13 cellular contexts compared by ENCODE assay signal in genomic region chr3:138078901-138079344, GRCh38. TPM values are rescaled to one million over a fixed set of nuclear protein-coding genes. Genes with fewer than 3 reads are reported as not detected.
DNase-seq lines count a peak whose midpoint lies in the region; ATAC-seq and TF ChIP-seq lines count a peak whose summit lies in the region.
"Had no signal": no experiment of that assay in that cellular context is flagged by ENCODE, and none has a peak within 500 bp of the region (broad histone marks: within the 10 kb centered on the region; RNA-seq: fewer than 3 reads in every experiment).

No MANE protein-coding gene starts in this region.

- H3K9me3 Mint-ChIP-seq in immature natural killer cell: no peaks in the 10 kb centered on the region
- H3K9me3 Mint-ChIP-seq: activated B cell treated with CpG ODN at 0.5 μM for 24 hours had no signal

- no peak overlapping the region for H3K27ac Mint-ChIP-seq in immature natural killer cell
- H3K27ac Mint-ChIP-seq: activated B cell treated with CpG ODN at 0.5 μM for 24 hours had no signal

- H3K4me3 Mint-ChIP-seq in immature natural killer cell: no peak overlapping the region
- H3K4me3 Mint-ChIP-seq: activated B cell treated with CpG ODN at 0.5 μM for 24 hours had no signal

- DNase-seq in A172 (ENCODE audit: low spot score): peak; percentile 98
- peak; percentile 88 for DNase-seq in GM04504 (ENCODE audit: low read depth)
- DNase-seq in SIG-M5 treated with dmso at 0.1 percent for 504 hours (lab: John Stamatoyannopoulos, UW; ENCODE audit: unreplicated experiment): peak; percentile 92
- DNase-seq in foreskin fibroblast: peak; percentile 96
- no peak for DNase-seq in NCI-H1436 treated with DMSO at 0.1 percent for 48 hours (lab: John Stamatoyannopoulos, UW)
- DNase-seq in immature natural killer cell: no peak
- DNase-seq in occipital lobe (lab: John Stamatoyannopoulos, UW): no peak
- DNase-seq: activated B cell treated with CpG ODN at 0.5 μM for 24 hours, DMS79, left colon had no signal

- H3K27me3 Mint-ChIP-seq in immature natural killer cell (ENCODE audit: low read depth in 3 of 3): peaks cover 2 to 3% (median 3%) of the 10 kb centered on the region in 3 donors

- no peak overlapping the region for H3K4me3 ChIP-seq in foreskin fibroblast (ENCODE audit: low read depth in 1 of 2, low read length in 2 of 2)

- TF ChIP-seq CTCF in foreskin fibroblast (IDR thresholded peaks at IDR 0.05; ENCODE audit: low read depth, low read length): no peak

- no peaks in the 10 kb centered on the region for H3K36me3 Mint-ChIP-seq in immature natural killer cell

- no peak for ATAC-seq in GM21737 (IDR thresholded peaks at IDR 0.05; ENCODE audit: unreplicated experiment)
- ATAC-seq: left colon had no signal

- peaks cover 4 to 8% of the 10 kb centered on the region in 2 donors for H3K4me1 Mint-ChIP-seq in immature natural killer cell
- H3K4me1 Mint-ChIP-seq: activated B cell treated with CpG ODN at 0.5 μM for 24 hours had no signal

RNA-seq across cellular contexts. Expression of gene DZIP1L, which starts 36.5 kb away (rescaled TPM):
- total RNA-seq in A172 (2014; rRNA removed; shearing (Covaris generic)): 10.7 and 14.4 TPM in 2 replicates
- not detected for polyA plus RNA-seq in immature natural killer cell
- 9.2 TPM for total RNA-seq in occipital lobe
- total RNA-seq: activated B cell treated with CpG ODN at 0.5 μM for 24 hours had no signal

RNA-seq across cellular contexts. Expression of gene A4GNT, which starts 53.3 kb away (rescaled TPM):
- not detected in 2 replicates for total RNA-seq in A172 (2014; rRNA removed; shearing (Covaris generic))
- not detected for polyA plus RNA-seq in immature natural killer cell
- not detected for total RNA-seq in occipital lobe
- total RNA-seq: activated B cell treated with CpG ODN at 0.5 μM for 24 hours, left colon, skeletal muscle tissue had no signal
- polyA plus RNA-seq: thymus had no signal

Comparison
In these comparisons a context has a peak if more than half of its experiments do, and no peak if none do; other contexts are left out.
1. DNase-seq: peak in A172 (single experiment), GM04504 (single experiment), SIG-M5 treated with dmso at 0.1 percent for 504 hours (single experiment) and foreskin fibroblast (2 of 2); none in NCI-H1436 treated with DMSO at 0.1 percent for 48 hours (single experiment), immature natural killer cell (0 of 3) and occipital lobe (single experiment).